ENCODE assay signal across 2 cellular contexts in genomic region chr16:15388060-15388459, GRCh38.
A peak's percentile ranks its signal among the peaks of the same experiment; 100 is the strongest.
TF ChIP-seq lines count a peak whose summit lies in the region.

No MANE protein-coding gene starts in this region.

TF ChIP-seq in K562, 482 proteins besides CTCF, POLR2A, EP300 and RAD21:
- peak; percentile 86 for TF ChIP-seq ZNF431 (CRISPR knock-in tag; IDR thresholded peaks at IDR 0.05)
TF ChIP-seq in K562: peak in this region for 1; not testable (repeated sequence) for 481.

TF ChIP-seq in HepG2, 621 proteins besides CTCF, POLR2A, EP300 and RAD21:
- peak; percentile 99 for TF ChIP-seq ZNF431 (CRISPR knock-in tag; IDR thresholded peaks at IDR 0.05; ENCODE audit: borderline replicate concordance, low read depth)
